ENCODE assay signal across 1 cellular context in the genomic region with DNA sequence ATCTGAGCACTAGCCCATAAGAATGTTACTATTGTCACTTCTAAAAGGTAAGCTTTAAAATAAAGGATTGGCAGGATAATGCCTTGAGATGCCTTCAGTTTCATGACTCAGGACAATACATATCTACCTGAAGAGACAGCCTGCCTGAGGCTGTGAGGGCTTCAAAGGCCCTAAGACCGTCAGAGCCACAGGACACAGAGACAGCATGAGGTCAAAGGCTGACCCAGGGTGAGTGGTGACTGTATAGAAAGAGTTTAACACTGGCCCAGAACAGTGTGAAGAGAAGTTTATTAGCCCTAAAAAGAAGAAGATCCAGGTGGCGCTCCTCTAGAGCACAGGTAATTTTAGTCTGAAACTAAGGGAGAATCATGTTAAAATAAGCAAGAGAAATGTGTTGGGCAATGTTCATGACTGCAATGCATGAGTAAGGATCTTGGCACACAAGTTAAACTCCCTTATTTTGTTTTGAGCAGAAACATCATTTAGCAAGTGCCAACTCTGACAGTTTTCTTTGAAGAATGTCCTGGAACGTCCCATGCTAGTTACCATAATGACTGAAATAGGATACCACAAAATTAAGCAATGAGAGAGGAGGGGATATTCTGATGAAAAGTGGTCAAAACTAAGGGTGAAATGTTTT.
TF ChIP-seq lines count a peak whose summit lies in the region.

No MANE protein-coding gene starts in this region.

TF ChIP-seq in HCT116, 20 proteins besides CTCF, POLR2A, EP300 and RAD21:
- TF ChIP-seq, protein P1, sequence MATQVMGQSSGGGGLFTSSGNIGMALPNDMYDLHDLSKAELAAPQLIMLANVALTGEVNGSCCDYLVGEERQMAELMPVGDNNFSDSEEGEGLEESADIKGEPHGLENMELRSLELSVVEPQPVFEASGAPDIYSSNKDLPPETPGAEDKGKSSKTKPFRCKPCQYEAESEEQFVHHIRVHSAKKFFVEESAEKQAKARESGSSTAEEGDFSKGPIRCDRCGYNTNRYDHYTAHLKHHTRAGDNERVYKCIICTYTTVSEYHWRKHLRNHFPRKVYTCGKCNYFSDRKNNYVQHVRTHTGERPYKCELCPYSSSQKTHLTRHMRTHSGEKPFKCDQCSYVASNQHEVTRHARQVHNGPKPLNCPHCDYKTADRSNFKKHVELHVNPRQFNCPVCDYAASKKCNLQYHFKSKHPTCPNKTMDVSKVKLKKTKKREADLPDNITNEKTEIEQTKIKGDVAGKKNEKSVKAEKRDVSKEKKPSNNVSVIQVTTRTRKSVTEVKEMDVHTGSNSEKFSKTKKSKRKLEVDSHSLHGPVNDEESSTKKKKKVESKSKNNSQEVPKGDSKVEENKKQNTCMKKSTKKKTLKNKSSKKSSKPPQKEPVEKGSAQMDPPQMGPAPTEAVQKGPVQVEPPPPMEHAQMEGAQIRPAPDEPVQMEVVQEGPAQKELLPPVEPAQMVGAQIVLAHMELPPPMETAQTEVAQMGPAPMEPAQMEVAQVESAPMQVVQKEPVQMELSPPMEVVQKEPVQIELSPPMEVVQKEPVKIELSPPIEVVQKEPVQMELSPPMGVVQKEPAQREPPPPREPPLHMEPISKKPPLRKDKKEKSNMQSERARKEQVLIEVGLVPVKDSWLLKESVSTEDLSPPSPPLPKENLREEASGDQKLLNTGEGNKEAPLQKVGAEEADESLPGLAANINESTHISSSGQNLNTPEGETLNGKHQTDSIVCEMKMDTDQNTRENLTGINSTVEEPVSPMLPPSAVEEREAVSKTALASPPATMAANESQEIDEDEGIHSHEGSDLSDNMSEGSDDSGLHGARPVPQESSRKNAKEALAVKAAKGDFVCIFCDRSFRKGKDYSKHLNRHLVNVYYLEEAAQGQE (IDR thresholded peaks at IDR 0.05; ENCODE audit: low read depth): no peak
- no peak for TF ChIP-seq ATF3 (IDR thresholded peaks at IDR 0.05)
- no peak for TF ChIP-seq TCF7L2 (IDR thresholded peaks at IDR 0.05; ENCODE audit: borderline replicate concordance, extremely low read depth, insufficient read depth, insufficient read length)
- no peak for TF ChIP-seq CBX3 (IDR thresholded peaks at IDR 0.05; ENCODE audit: low read depth)
- no peak for TF ChIP-seq ZFX (IDR thresholded peaks at IDR 0.05)
- TF ChIP-seq FOSL1 (IDR thresholded peaks at IDR 0.05; ENCODE audit: low read depth): no peak
- no peak for TF ChIP-seq SIN3A (IDR thresholded peaks at IDR 0.05; ENCODE audit: low read depth)
- no peak for TF ChIP-seq JUND (IDR thresholded peaks at IDR 0.05)
- TF ChIP-seq ELF1 (IDR thresholded peaks at IDR 0.05; ENCODE audit: borderline replicate concordance, low read depth): no peak
- no peak for TF ChIP-seq SP1 (IDR thresholded peaks at IDR 0.05; ENCODE audit: low read depth)
- TF ChIP-seq MAX (IDR thresholded peaks at IDR 0.05): no peak
- TF ChIP-seq ZNF274 (IDR thresholded peaks at IDR 0.05; ENCODE audit: low read depth, low read length): no peak
- TF ChIP-seq SRF (IDR thresholded peaks at IDR 0.05; ENCODE audit: low read depth): no peak
- no peak for TF ChIP-seq POLR2AphosphoS5 (IDR thresholded peaks at IDR 0.05; ENCODE audit: low read depth, low read length)
- TF ChIP-seq ZBTB33 (IDR thresholded peaks at IDR 0.05; ENCODE audit: extremely low read depth, insufficient replicate concordance, low read length): no peak
- TF ChIP-seq YY1 (IDR thresholded peaks at IDR 0.05; ENCODE audit: extremely low read depth, insufficient replicate concordance, low read depth, low read length): no peak
- TF ChIP-seq CEBPB (IDR thresholded peaks at IDR 0.05; ENCODE audit: low read depth): no peak
- no peak for TF ChIP-seq EGR1 (IDR thresholded peaks at IDR 0.05; ENCODE audit: low read depth)
- no peak for TF ChIP-seq EZH2phosphoT487 (IDR thresholded peaks at IDR 0.05; ENCODE audit: borderline replicate concordance)
- TF ChIP-seq EZH2 (IDR thresholded peaks at IDR 0.05): no peak
